In the genomic region with DNA sequence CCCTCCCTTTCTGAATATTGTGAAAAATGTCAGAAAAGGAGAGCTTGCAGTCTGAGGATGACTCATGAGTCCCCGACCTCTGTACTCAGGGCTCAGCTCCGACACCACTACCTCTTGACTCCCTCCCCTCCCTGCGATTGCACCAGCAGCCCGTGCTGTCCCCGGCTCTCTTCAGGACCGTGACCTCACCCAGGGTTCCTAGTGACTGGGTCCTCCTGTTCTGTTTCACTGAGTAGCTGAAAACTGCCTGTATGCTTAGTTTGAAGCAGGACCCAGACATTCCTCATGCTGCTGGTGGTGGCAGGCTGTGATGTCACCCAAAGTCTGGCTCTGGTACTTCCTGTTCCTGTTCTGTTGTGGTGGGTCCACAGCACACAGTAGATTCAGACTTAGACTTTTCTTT, we compare ENCODE assay signal across 9 cellular contexts. TPM values are rescaled to one million over a fixed set of nuclear protein-coding genes. Genes with fewer than 3 reads are reported as not detected.
DNase-seq lines count a peak whose midpoint lies in the region; ATAC-seq lines count a peak whose summit lies in the region.
"Had no signal": no experiment of that assay in that cellular context is flagged by ENCODE, and none has a peak within 500 bp of the region (broad histone marks: within the 10 kb centered on the region; RNA-seq: fewer than 3 reads in every experiment).

No MANE protein-coding gene starts in this region.

- intact Hi-C loops in sciatic nerve (cut with DNase I), result no loop called here

- ATAC-seq in GM19463 (IDR thresholded peaks at IDR 0.05; ENCODE audit: unreplicated experiment) (no peak), sciatic nerve (no peak)

- DNase-seq in LHCN-M2 (ENCODE audit: low read depth) (peak; percentile 76), glomerular visceral epithelial cell (ENCODE audit: extremely low spot score) (peak; percentile 87), sciatic nerve (ENCODE audit: low spot score) (no peak), amygdala (lab: John Stamatoyannopoulos, UW) (no peak), DMS 273 (lab: John Stamatoyannopoulos, UW; ENCODE audit: unreplicated experiment) (no peak)
- peak; percentile 33 for DNase-seq in activated CD8-positive, alpha-beta memory T cell treated with anti-CD3 and anti-CD28 coated beads, Interleukin-2, amount 50 U/mL, for 24 hours (ENCODE audit: extremely low read depth)
- peak; percentile 41 to 60 (median 54) for DNase-seq in stimulated activated CD4-positive, alpha-beta T cell treated with anti-CD3 and anti-CD28 coated beads, TNF-alpha, amount 100 ng/mL, for 4 hours (ENCODE audit: low read depth in 3 of 3)

RNA-seq across cellular contexts. Expression of a gene that starts 11.7 kb away (rescaled TPM):
- total RNA-seq in LHCN-M2 (2014; rRNA removed), result 35.6 and 36.2 TPM in 2 replicates
- 16.2 TPM for polyA plus RNA-seq in LHCN-M2 (2012)
- total RNA-seq in sciatic nerve, result 33.5 TPM

RNA-seq across cellular contexts. Expression of a gene that starts 27.2 kb away (rescaled TPM):
- total RNA-seq in LHCN-M2 (2014; rRNA removed), result 6.2 and 8.8 TPM in 2 replicates
- 17.1 TPM for polyA plus RNA-seq in LHCN-M2 (2012)
- 7.5 TPM for total RNA-seq in sciatic nerve

RNA-seq across cellular contexts. Expression of a gene that starts 27.4 kb away (rescaled TPM):
- total RNA-seq in LHCN-M2 (2014; rRNA removed) (0.46 and 1.3 TPM in 2 replicates), sciatic nerve (1.3 TPM)
- polyA plus RNA-seq in LHCN-M2 (2012), result 0.30 TPM

RNA-seq across cellular contexts. Expression of a gene that starts 27.8 kb away (rescaled TPM):
- total RNA-seq in LHCN-M2 (2014; rRNA removed), result 10.7 and 12.5 TPM in 2 replicates
- polyA plus RNA-seq in LHCN-M2 (2012), result 7.8 TPM
- 19.6 TPM for total RNA-seq in sciatic nerve

RNA-seq across cellular contexts. Expression of a gene that starts 36.8 kb away (rescaled TPM):
- total RNA-seq in LHCN-M2 (2014; rRNA removed) (not detected in 2 replicates), sciatic nerve (not detected)
- polyA plus RNA-seq in LHCN-M2 (2012), result 0.02 TPM
- total RNA-seq: heart left ventricle had no signal

Comparison
In these comparisons a context has a peak if more than half of its experiments do, and no peak if none do; other contexts are left out.
1. DNase-seq: peak in LHCN-M2 (single experiment), activated CD8-positive, alpha-beta memory T cell treated with anti-CD3 and anti-CD28 coated beads, Interleukin-2, amount 50 U/mL, for 24 hours (single experiment), glomerular visceral epithelial cell (single experiment) and stimulated activated CD4-positive, alpha-beta T cell treated with anti-CD3 and anti-CD28 coated beads, TNF-alpha, amount 100 ng/mL, for 4 hours (3 of 3); none in sciatic nerve (single experiment), amygdala (0 of 56) and DMS 273 (single experiment).